In genomic region chrX:119071381-119071780, GRCh38 we compare ENCODE assay signal across 19 cellular contexts. TPM values are rescaled to one million over a fixed set of nuclear protein-coding genes. Genes with fewer than 3 reads are reported as not detected.
DNase-seq lines count a peak whose midpoint lies in the region; ATAC-seq and TF ChIP-seq lines count a peak whose summit lies in the region.
"Had no signal": no experiment of that assay in that cellular context is flagged by ENCODE, and none has a peak within 500 bp of the region (broad histone marks: within the 10 kb centered on the region; RNA-seq: fewer than 3 reads in every experiment).

No MANE protein-coding gene starts in this region.

- no peak for TF ChIP-seq POLR2A in body of pancreas (IDR thresholded peaks at IDR 0.05)

- peak overlapping the region in 2 of 6 donors; percentile 34 to 35 for H3K27ac Mint-ChIP-seq in naive B cell
- H3K27ac Mint-ChIP-seq: H9 had no signal

- no peaks in the 10 kb centered on the region for H3K9me3 Mint-ChIP-seq in naive B cell
- H3K9me3 Mint-ChIP-seq: central memory CD8-positive, alpha-beta T cell had no signal

- TF ChIP-seq CTCF in body of pancreas (IDR thresholded peaks at IDR 0.05) = no peak

- DNase-seq in naive B cell (peak; percentile 23), nucleus accumbens (lab: John Stamatoyannopoulos, UW) (no peak), body of pancreas (no peak), NCI-H1417 (lab: John Stamatoyannopoulos, UW) (no peak)
- DNase-seq: activated CD8-positive, alpha-beta memory T cell treated with anti-CD3 and anti-CD28 coated beads for 24 hours; activated naive CD4-positive, alpha-beta T cell; Calu3; H9; NCI-H1048; NCI-H510A treated with DMSO at 0.1 percent for 48 hours had no signal

- H3K27me3 Mint-ChIP-seq in naive B cell = peaks cover 0 to 5% (median 5%) of the 10 kb centered on the region in 3 donors
- H3K27me3 Mint-ChIP-seq: central memory CD8-positive, alpha-beta T cell had no signal

- H3K4me3 Mint-ChIP-seq in naive B cell = peak overlapping the region in 5 of 8 donors; percentile 0 to 54 (median 16)
- H3K4me3 Mint-ChIP-seq: central memory CD8-positive, alpha-beta T cell; H9 had no signal

- H3K27me3 ChIP-seq in body of pancreas = no peaks in the 10 kb centered on the region

- no peak overlapping the region for H3K4me3 ChIP-seq in body of pancreas
- H3K4me3 ChIP-seq: smooth muscle cell had no signal

- H3K4me1 ChIP-seq in body of pancreas = no peaks in the 10 kb centered on the region

- no peak overlapping the region for H3K27ac ChIP-seq in body of pancreas

- H3K36me3 ChIP-seq in body of pancreas (replicated peaks in 1 of 2; ENCODE audit: insufficient read depth in 1 of 2, low read depth in 2 of 2) = no peaks in the 10 kb centered on the region

- 72 to 85% methylated on average over 2 of the region's 2 CpGs for WGBS in body of pancreas, 2 donors

- intact Hi-C loops in body of pancreas (cut with DNase I) = no loop called here

- peak; percentile 72 for ATAC-seq in GM18870 (IDR thresholded peaks at IDR 0.05; ENCODE audit: unreplicated experiment)
- peak; percentile 66 for ATAC-seq in GM21723 (IDR thresholded peaks at IDR 0.05; ENCODE audit: unreplicated experiment)
- ATAC-seq in HG03354 (IDR thresholded peaks at IDR 0.05; ENCODE audit: poor library complexity, severe bottlenecking, unreplicated experiment) = peak; percentile 81
- peak; percentile 72 to 81 for ATAC-seq in naive B cell (ENCODE audit: low read depth in 2 of 2)
- ATAC-seq in body of pancreas = no peak

- no peaks in the 10 kb centered on the region for H3K36me3 Mint-ChIP-seq in naive B cell

- peaks cover 0 to 11% (median 6%) of the 10 kb centered on the region in 3 donors for H3K4me1 Mint-ChIP-seq in naive B cell
- H3K4me1 Mint-ChIP-seq: central memory CD8-positive, alpha-beta T cell; H9 had no signal

- H3K9me3 ChIP-seq in body of pancreas = no peaks in the 10 kb centered on the region

RNA-seq across cellular contexts. Expression of gene CT47C1, which starts 1.4 kb away (rescaled TPM):
- polyA plus RNA-seq in naive B cell (ENCODE audit: low read depth in 6 of 6) = not detected
- total RNA-seq in body of pancreas = not detected
- total RNA-seq: Calu3, epithelial cell of proximal tubule, H9, lung microvascular endothelial cell, omental fat pad, smooth muscle cell, temporal lobe had no signal
- polyA plus RNA-seq: smooth muscle cell had no signal

RNA-seq across cellular contexts. Expression of gene KIAA1210, which starts 56.2 kb away (rescaled TPM):
- not detected for polyA plus RNA-seq in naive B cell (ENCODE audit: low read depth in 6 of 6)
- not detected for total RNA-seq in body of pancreas
- total RNA-seq: epithelial cell of proximal tubule, H9, lung microvascular endothelial cell, smooth muscle cell had no signal
- polyA plus RNA-seq: smooth muscle cell had no signal
